In the genomic region with DNA sequence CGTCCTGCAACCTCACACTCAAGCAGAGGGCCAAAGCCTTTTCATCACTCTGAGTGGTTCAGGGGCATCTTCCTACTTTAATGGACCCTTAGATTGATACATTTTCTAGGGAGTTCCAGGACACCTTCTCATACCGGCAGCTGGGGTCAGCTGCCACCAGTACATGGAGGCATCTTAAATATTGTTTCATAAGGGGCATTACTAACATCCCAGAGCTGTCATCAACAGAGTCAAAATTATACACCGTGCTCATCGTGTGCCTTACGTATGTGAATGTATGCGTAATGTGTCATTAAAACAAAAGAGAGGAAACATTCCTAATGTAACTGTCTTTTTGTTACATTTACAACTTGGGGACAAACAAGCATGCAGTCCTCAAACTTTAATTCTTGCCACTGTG, we compare ENCODE assay signal across 25 cellular contexts. TPM values are rescaled to one million over a fixed set of nuclear protein-coding genes. Genes with fewer than 3 reads are reported as not detected.
"Had no signal": no experiment of that assay in that cellular context is flagged by ENCODE, and none has a peak within 500 bp of the region (broad histone marks: within the 10 kb centered on the region; RNA-seq: fewer than 3 reads in every experiment).

No MANE protein-coding gene starts in this region.

- H3K36me3 ChIP-seq: heart right ventricle, left ventricle myocardium inferior, ovary, sigmoid colon, thyroid gland, transverse colon, upper lobe of right lung had no signal

- H3K27me3 Mint-ChIP-seq: progenitor cell of endocrine pancreas; stimulated activated naive CD8-positive, alpha-beta T cell treated with anti-CD3 and anti-CD28 coated beads, Interleukin-15, amount 100 ng/mL, for 72 hours had no signal

- H3K4me1 Mint-ChIP-seq: naive thymus-derived CD8-positive, alpha-beta T cell; stimulated activated memory B cell treated with anti-CD40 and anti-IgM and Interleukin-4, amounts not matched to agents 10 μg/mL and 1 μg/mL and 100 μg/mL, for 72 hours; stimulated activated naive CD8-positive, alpha-beta T cell treated with anti-CD3 and anti-CD28 coated beads, Interleukin-15, amount 100 ng/mL, for 72 hours had no signal

- H3K27me3 ChIP-seq: hepatocyte, ovary, sigmoid colon, thyroid gland, transverse colon, upper lobe of right lung had no signal

- H3K4me3 ChIP-seq: heart right ventricle, hepatocyte, left ventricle myocardium inferior, lung, mucosa of descending colon, ovary, sigmoid colon, smooth muscle cell, thyroid gland, transverse colon, upper lobe of right lung had no signal

- H3K79me2 ChIP-seq: hepatocyte had no signal

- DNase-seq: heart right ventricle; islet precursor cell; left ventricle myocardium inferior; midbrain; mucosa of descending colon; naive thymus-derived CD8-positive, alpha-beta T cell; ovary; retina; sigmoid colon; stimulated activated CD4-positive, alpha-beta T cell treated with anti-CD3 and anti-CD28 coated beads, Interleukin-1b, Interleukin-23, amount 100 ng/mL, for 48 hours; stimulated activated CD4-positive, alpha-beta T cell treated with anti-CD3 and anti-CD28 coated beads, Interleukin-2, amount 100 ng/mL, for 48 hours; stimulated activated CD4-positive, alpha-beta T cell treated with anti-CD3 and anti-CD28 coated beads, Interleukin-4, amount 100 ng/mL, for 4 hours; stimulated activated CD8-positive, alpha-beta memory T cell treated with anti-CD3 and anti-CD28 coated beads, Interleukin-4, amount 100 ng/mL, for 48 hours; stimulated activated naive CD4-positive, alpha-beta T cell treated with Interleukin-2 at 50 U/mL for 16 hours; stimulated activated naive CD8-positive, alpha-beta T cell treated with anti-CD3 and anti-CD28 coated beads, Interleukin-15, amount 100 ng/mL, for 72 hours; substantia nigra; thyroid gland; transverse colon; upper lobe of right lung had no signal

- H2AFZ ChIP-seq: hepatocyte had no signal

- H3K27ac ChIP-seq: heart right ventricle, hepatocyte, left ventricle myocardium inferior, ovary, sigmoid colon, thyroid gland, transverse colon, upper lobe of right lung had no signal

- H3K4me2 ChIP-seq: hepatocyte, smooth muscle cell had no signal

- H3K36me3 Mint-ChIP-seq: naive thymus-derived CD8-positive, alpha-beta T cell; stimulated activated memory B cell treated with anti-CD40 and anti-IgM and Interleukin-4, amounts not matched to agents 10 μg/mL and 1 μg/mL and 100 μg/mL, for 72 hours had no signal

- H3K9me3 ChIP-seq: heart right ventricle, left ventricle myocardium inferior, mucosa of descending colon, ovary, sigmoid colon, thyroid gland, transverse colon, upper lobe of right lung had no signal

- ATAC-seq: mucosa of descending colon; naive thymus-derived CD8-positive, alpha-beta T cell; stimulated activated memory B cell treated with anti-CD40 and anti-IgM and Interleukin-4, amounts not matched to agents 10 μg/mL and 1 μg/mL and 100 μg/mL, for 72 hours; stimulated activated naive CD8-positive, alpha-beta T cell treated with anti-CD3 and anti-CD28 coated beads, Interleukin-15, amount 100 ng/mL, for 72 hours had no signal

- H3K4me3 Mint-ChIP-seq: naive thymus-derived CD8-positive, alpha-beta T cell; stimulated activated memory B cell treated with anti-CD40 and anti-IgM and Interleukin-4, amounts not matched to agents 10 μg/mL and 1 μg/mL and 100 μg/mL, for 72 hours; stimulated activated naive CD8-positive, alpha-beta T cell treated with anti-CD3 and anti-CD28 coated beads, Interleukin-15, amount 100 ng/mL, for 72 hours had no signal

- H3K9me3 Mint-ChIP-seq: naive thymus-derived CD8-positive, alpha-beta T cell; stimulated activated memory B cell treated with anti-CD40 and anti-IgM and Interleukin-4, amounts not matched to agents 10 μg/mL and 1 μg/mL and 100 μg/mL, for 72 hours; stimulated activated naive CD8-positive, alpha-beta T cell treated with anti-CD3 and anti-CD28 coated beads, Interleukin-15, amount 100 ng/mL, for 72 hours had no signal

- H3K4me1 ChIP-seq: left ventricle myocardium inferior, thyroid gland, transverse colon had no signal

- H3K27ac Mint-ChIP-seq: naive thymus-derived CD8-positive, alpha-beta T cell; progenitor cell of endocrine pancreas; stimulated activated memory B cell treated with anti-CD40 and anti-IgM and Interleukin-4, amounts not matched to agents 10 μg/mL and 1 μg/mL and 100 μg/mL, for 72 hours; stimulated activated naive CD8-positive, alpha-beta T cell treated with anti-CD3 and anti-CD28 coated beads, Interleukin-15, amount 100 ng/mL, for 72 hours had no signal

- FAIRE-seq: urothelium cell line had no signal

RNA-seq across cellular contexts. Expression of a gene that starts 57.9 kb away (rescaled TPM):
- total RNA-seq: naive thymus-derived CD8-positive, alpha-beta T cell had no signal
- polyA plus RNA-seq: naive thymus-derived CD8-positive, alpha-beta T cell had no signal
